ENCODE assay signal across 20 cellular contexts in genomic region chr9:87193151-87193550, GRCh38.
"Had no signal": no experiment of that assay in that cellular context is flagged by ENCODE, and none has a peak within 500 bp of the region (broad histone marks: within the 10 kb centered on the region; RNA-seq: fewer than 3 reads in every experiment).

No MANE protein-coding gene starts in this region.

- H3K4me1 ChIP-seq: psoas muscle had no signal

- H3K9me3 Mint-ChIP-seq: activated T-cell treated with anti-CD3 and anti-CD28 coated beads, Interleukin-2, amount 50 U/mL, for 24 hours; natural killer cell; stimulated activated naive CD8-positive, alpha-beta T cell treated with anti-CD3 and anti-CD28 coated beads, Interleukin-15, Interleukin-2, amounts not matched to agents 100 ng/mL and 50 ng/mL, for 24 hours had no signal

- H3K36me3 Mint-ChIP-seq: activated CD8-positive, alpha-beta memory T cell treated with anti-CD3 and anti-CD28 coated beads, Interleukin-2, amount 10 ng/mL, durations not matched to agents 7 days and 5 days; activated naive CD4-positive, alpha-beta T cell treated with anti-CD3 and anti-CD28 coated beads, Interleukin-2, amount 50 U/mL, for 72 hours; immature natural killer cell; natural killer cell had no signal

- H3K27ac ChIP-seq: psoas muscle had no signal

- H3K36me3 ChIP-seq: sigmoid colon, thoracic aorta had no signal

- FAIRE-seq: bronchial epithelial cell had no signal

- H3K9me3 ChIP-seq: psoas muscle, sigmoid colon, thoracic aorta had no signal

- H3K27me3 ChIP-seq: sigmoid colon had no signal

- H3K4me3 Mint-ChIP-seq: activated CD8-positive, alpha-beta memory T cell treated with anti-CD3 and anti-CD28 coated beads, Interleukin-2, amount 10 ng/mL, durations not matched to agents 7 days and 5 days; activated T-cell treated with anti-CD3 and anti-CD28 coated beads, Interleukin-2, amount 50 U/mL, for 24 hours; immature natural killer cell; natural killer cell; stimulated activated naive CD8-positive, alpha-beta T cell treated with anti-CD3 and anti-CD28 coated beads, Interleukin-15, Interleukin-2, amounts not matched to agents 100 ng/mL and 50 ng/mL, for 24 hours had no signal

- ATAC-seq: activated CD8-positive, alpha-beta memory T cell treated with anti-CD3 and anti-CD28 coated beads, Interleukin-2, amount 10 ng/mL, durations not matched to agents 7 days and 5 days; activated naive CD4-positive, alpha-beta T cell treated with anti-CD3 and anti-CD28 coated beads, Interleukin-2, amount 50 U/mL, for 72 hours; left colon; natural killer cell; psoas muscle had no signal

- H3K4me3 ChIP-seq: lung, psoas muscle, sigmoid colon, thoracic aorta had no signal

- DNase-seq: activated CD4-positive, alpha-beta T cell treated with anti-CD3 and anti-CD28 coated beads for 1 hour; activated CD4-positive, alpha-beta T cell treated with anti-CD3 and anti-CD28 coated beads, Interleukin-2, amount 50 U/mL, for 48 hours; activated CD8-positive, alpha-beta memory T cell treated with anti-CD3 and anti-CD28 coated beads, Interleukin-2, amount 10 ng/mL, durations not matched to agents 7 days and 5 days; activated effector memory CD4-positive, alpha-beta T cell treated with anti-CD3 and anti-CD28 coated beads, Interleukin-2, amount 50 U/mL, for 16 hours; activated T-cell treated with anti-CD3 and anti-CD28 coated beads, Interleukin-2, amount 50 U/mL, for 24 hours; amygdala; glutamatergic neuron; immature natural killer cell; left colon; natural killer cell; occipital lobe; psoas muscle; sigmoid colon; stimulated activated CD4-positive, alpha-beta T cell treated with anti-CD3 and anti-CD28 coated beads, Interleukin-4, amount 100 ng/mL, for 1 hour; stimulated activated CD8-positive, alpha-beta memory T cell treated with anti-CD3 and anti-CD28 coated beads, Interleukin-4, amount 100 ng/mL, for 48 hours had no signal

- H3K27ac Mint-ChIP-seq: activated CD8-positive, alpha-beta memory T cell treated with anti-CD3 and anti-CD28 coated beads, Interleukin-2, amount 10 ng/mL, durations not matched to agents 7 days and 5 days; activated naive CD4-positive, alpha-beta T cell treated with anti-CD3 and anti-CD28 coated beads, Interleukin-2, amount 50 U/mL, for 72 hours; activated T-cell treated with anti-CD3 and anti-CD28 coated beads, Interleukin-2, amount 50 U/mL, for 24 hours; immature natural killer cell; natural killer cell; stimulated activated naive CD8-positive, alpha-beta T cell treated with anti-CD3 and anti-CD28 coated beads, Interleukin-15, Interleukin-2, amounts not matched to agents 100 ng/mL and 50 ng/mL, for 24 hours had no signal
